Comparison of ENCODE assay signal across 9 cellular contexts in genomic region chr2:222572761-222573174, GRCh38.
DNase-seq lines count a peak whose midpoint lies in the region; ATAC-seq and TF ChIP-seq lines count a peak whose summit lies in the region.
"Had no signal": no experiment of that assay in that cellular context is flagged by ENCODE, and none has a peak within 500 bp of the region (broad histone marks: within the 10 kb centered on the region; RNA-seq: fewer than 3 reads in every experiment).

No MANE protein-coding gene starts in this region.

- ATAC-seq in GM18505 (IDR thresholded peaks at IDR 0.05; ENCODE audit: unreplicated experiment): no peak

- H3K27me3 ChIP-seq in ACC112 (ENCODE audit: insufficient read depth, low read length): no peaks in the 10 kb centered on the region

- no peak for TF ChIP-seq CTCF in cardiac fibroblast (IDR thresholded peaks at IDR 0.05; ENCODE audit: low read depth, low read length)

- H3K36me3 ChIP-seq in ACC112 (ENCODE audit: insufficient read depth, low read length) (peaks cover 8% of the 10 kb centered on the region), KOPT-K1 (ENCODE audit: insufficient read depth, low read length) (peaks cover 76% of the 10 kb centered on the region)

- H3K79me2 ChIP-seq in ACC112 (ENCODE audit: control insufficient read depth, insufficient read depth, low read length, unreplicated experiment): no peaks in the 10 kb centered on the region

- peaks cover 51% of the 10 kb centered on the region for H3K4me1 ChIP-seq in ACC112 (ENCODE audit: control insufficient read depth, insufficient read depth, low read length, unreplicated experiment)

- H2AFZ ChIP-seq in ACC112 (ENCODE audit: low read length, unreplicated experiment): no peak overlapping the region

- DNase-seq in cardiac fibroblast (ENCODE audit: low read depth in 2 of 2) (peak; percentile 61 to 73), medulla oblongata (ENCODE audit: extremely low spot score) (peak; percentile 21), NCI-H2029 treated with DMSO at 0.1 percent for 48 hours (lab: John Stamatoyannopoulos, UW) (no peak), ecto neural progenitor cell (ENCODE audit: low spot score) (no peak), HuH-7.5 (ENCODE audit: low spot score) (no peak)
- DNase-seq: mesendoderm had no signal

- H3K4me3 ChIP-seq in ACC112 (ENCODE audit: low read depth, low read length) (no peak overlapping the region), cardiac fibroblast (replicated peaks in 1 of 2; ENCODE audit: low read depth in 2 of 2, low read length in 2 of 2) (no peak overlapping the region)

- H3K9me3 ChIP-seq in KOPT-K1 (ENCODE audit: insufficient read depth, low read length, poor library complexity, severe bottlenecking): no peaks in the 10 kb centered on the region

- TF ChIP-seq POLR2A in GM18505 (IDR thresholded peaks at IDR 0.05; ENCODE audit: borderline replicate concordance, extremely low read depth, insufficient read depth, insufficient read length): no peak

- H3K27ac ChIP-seq in ACC112 (ENCODE audit: low read depth, low read length) (peak overlapping the region; percentile 55), KOPT-K1 (ENCODE audit: low read depth, low read length, poor library complexity, severe bottlenecking) (peak overlapping the region; percentile 2)

Comparison
In these comparisons a context has a peak if more than half of its experiments do, and no peak if none do; other contexts are left out.
1. DNase-seq: peak in cardiac fibroblast (2 of 2) and medulla oblongata (single experiment); none in NCI-H2029 treated with DMSO at 0.1 percent for 48 hours (single experiment), ecto neural progenitor cell (single experiment) and HuH-7.5 (single experiment).